In the genomic region with DNA sequence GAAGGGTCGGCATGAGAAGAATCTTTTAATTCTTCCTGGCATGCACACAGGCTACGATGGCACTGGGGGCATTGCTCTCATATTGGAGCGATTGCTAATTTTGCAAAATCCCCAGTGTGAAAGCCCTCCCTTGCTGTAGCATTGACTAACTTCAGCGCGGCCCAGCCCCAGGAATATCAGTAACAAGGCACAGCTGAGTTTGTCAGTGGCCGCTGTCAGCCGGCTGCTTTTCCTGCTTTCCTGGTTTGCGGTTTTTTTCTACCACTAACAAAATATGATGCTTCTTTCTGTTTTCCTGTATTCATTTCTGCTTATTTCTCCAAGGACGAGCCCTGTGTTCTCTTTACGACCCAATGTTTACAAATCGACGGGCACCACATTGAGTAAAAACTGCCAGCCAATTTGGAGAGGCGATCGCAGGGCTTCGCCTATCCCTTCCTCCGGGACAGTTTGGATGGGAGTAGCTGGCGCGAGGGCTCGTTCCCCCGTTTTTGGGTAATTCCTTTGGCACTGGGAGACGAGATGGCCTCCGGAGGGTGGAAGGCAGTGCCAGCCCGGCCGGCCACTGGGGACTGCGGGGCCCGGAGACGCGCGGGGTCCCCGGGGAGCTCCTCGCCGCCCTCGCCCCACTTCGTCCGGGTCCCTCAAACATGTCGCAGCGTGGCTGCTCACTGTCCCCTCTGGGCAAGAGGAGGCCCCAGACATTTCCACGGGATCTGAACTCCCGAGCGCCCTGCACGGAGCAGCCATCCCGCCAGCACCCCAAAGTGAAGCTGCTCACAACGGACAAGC, we compare ENCODE assay signal across 1 cellular context.
TF ChIP-seq lines count a peak whose summit lies in the region.

No MANE protein-coding gene starts in this region.

TF ChIP-seq in HEK293, 187 proteins besides CTCF, POLR2A, EP300 and RAD21 (continued from another document):
- TF ChIP-seq SP7 (tag by site-specific recombination; IDR thresholded peaks at IDR 0.05) (no peak), ZNF501 (tag by site-specific recombination; IDR thresholded peaks at IDR 0.05) (no peak), ZNF792 (tag by site-specific recombination; IDR thresholded peaks at IDR 0.05) (no peak)
